Comparison of ENCODE assay signal across 10 cellular contexts in genomic region chr2:180520206-180520605, GRCh38.
A peak's percentile ranks its signal among the peaks of the same experiment; 100 is the strongest.
DNase-seq lines count a peak whose midpoint lies in the region; ATAC-seq and TF ChIP-seq lines count a peak whose summit lies in the region.
"Had no signal": no experiment of that assay in that cellular context is flagged by ENCODE, and none has a peak within 500 bp of the region (broad histone marks: within the 10 kb centered on the region; RNA-seq: fewer than 3 reads in every experiment).

No MANE protein-coding gene starts in this region.

- in situ Hi-C loops in astrocyte of the spinal cord (cut with HindIII; ENCODE audit: low sequenced_read_pairs), result no loop called here

- H3K4me2 ChIP-seq in MM.1S (ENCODE audit: low read depth, low read length), result no peak overlapping the region
- no peak overlapping the region for H3K4me2 ChIP-seq in mesendoderm (ENCODE audit: low read length)

- H2AFZ ChIP-seq in MM.1S (ENCODE audit: low read length), result no peak overlapping the region

- H4K5ac ChIP-seq in mesendoderm (ENCODE audit: low read length), result no peak overlapping the region

- ATAC-seq in heart left ventricle, result no peak
- ATAC-seq: gastrocnemius medialis had no signal

- no peak overlapping the region for H3K9ac ChIP-seq in MM.1S (ENCODE audit: low read length)
- H3K9ac ChIP-seq in mesendoderm (ENCODE audit: low read length), result no peak overlapping the region

- H3K36me3 ChIP-seq in MM.1S (replicated peaks; ENCODE audit: insufficient read depth, low read length), result no peaks in the 10 kb centered on the region
- no peaks in the 10 kb centered on the region for H3K36me3 ChIP-seq in mesendoderm (ENCODE audit: control insufficient read depth, insufficient read depth, low read length)
- no peaks in the 10 kb centered on the region for H3K36me3 ChIP-seq in heart left ventricle
- H3K36me3 ChIP-seq: gastrocnemius medialis had no signal

- H3K23ac ChIP-seq in mesendoderm (ENCODE audit: low read length), result no peak overlapping the region

- no peaks in the 10 kb centered on the region for H3K9me3 ChIP-seq in MM.1S (replicated peaks; ENCODE audit: insufficient read depth, low read length)
- no peaks in the 10 kb centered on the region for H3K9me3 ChIP-seq in heart left ventricle
- H3K9me3 ChIP-seq: gastrocnemius medialis had no signal

- no peak overlapping the region for H2BK120ac ChIP-seq in mesendoderm (ENCODE audit: low read depth, low read length)

- no peak overlapping the region for H3K18ac ChIP-seq in mesendoderm (ENCODE audit: low read length)

- no peak overlapping the region for H2BK5ac ChIP-seq in mesendoderm (ENCODE audit: low read length)

- H3K56ac ChIP-seq in mesendoderm (ENCODE audit: low read length), result no peak overlapping the region

- TF ChIP-seq CTCF in MM.1S (IDR thresholded peaks at IDR 0.05; ENCODE audit: low read length), result peak; percentile 12
- TF ChIP-seq CTCF in astrocyte of the spinal cord (IDR thresholded peaks at IDR 0.05; ENCODE audit: low read depth, low read length), result no peak
- no peak for TF ChIP-seq CTCF in coronary artery (IDR thresholded peaks at IDR 0.05)
- no peak for TF ChIP-seq CTCF in heart left ventricle (IDR thresholded peaks at IDR 0.05)

- H3K4me3 ChIP-seq in MM.1S (ENCODE audit: low read length), result no peak overlapping the region
- H3K4me3 ChIP-seq in astrocyte of the spinal cord (ENCODE audit: low read depth, low read length), result no peak overlapping the region
- H3K4me3 ChIP-seq in mesendoderm (ENCODE audit: low read length), result no peak overlapping the region
- H3K4me3 ChIP-seq in coronary artery, result no peak overlapping the region
- H3K4me3 ChIP-seq in heart left ventricle, result no peak overlapping the region
- H3K4me3 ChIP-seq: gastrocnemius medialis had no signal

- H3F3A ChIP-seq in MM.1S (ENCODE audit: insufficient read depth, low read length), result no peaks in the 10 kb centered on the region

- no peak overlapping the region for H2AK5ac ChIP-seq in mesendoderm (ENCODE audit: low read length)

- no peak overlapping the region for H4K8ac ChIP-seq in mesendoderm (ENCODE audit: low read depth, low read length)

- H3K27me3 ChIP-seq in MM.1S (replicated peaks; ENCODE audit: insufficient read depth, low read length) (no peaks in the 10 kb centered on the region), mesendoderm (ENCODE audit: insufficient read depth, low read length, poor library complexity) (no peaks in the 10 kb centered on the region), heart left ventricle (no peaks in the 10 kb centered on the region)
- H3K27me3 ChIP-seq: gastrocnemius medialis had no signal

- H3K4me1 ChIP-seq in MM.1S (ENCODE audit: low read length) (peaks cover 27% of the 10 kb centered on the region), mesendoderm (ENCODE audit: control insufficient read depth, low read depth, low read length) (peaks cover 4% of the 10 kb centered on the region), heart left ventricle (peaks cover 0 to 5% (median 0%) of the 10 kb centered on the region in 12 donors)
- H3K4me1 ChIP-seq: gastrocnemius medialis had no signal

- peak; percentile 9 for DNase-seq in Daoy (ENCODE audit: low read depth)
- DNase-seq in MM.1S, result peak; percentile 40
- DNase-seq in astrocyte of the spinal cord (ENCODE audit: low read depth, low spot score), result peak; percentile 23
- peak; percentile 35 for DNase-seq in mesendoderm
- no peak for DNase-seq in stimulated activated CD4-positive, alpha-beta T cell treated with anti-CD3 and anti-CD28 coated beads, Interleukin-2, amount 100 ng/mL, for 24 hours
- no peak for DNase-seq in coronary artery (ENCODE audit: low spot score)
- no peak for DNase-seq in heart left ventricle
- DNase-seq in NCI-H2196 (lab: John Stamatoyannopoulos, UW; ENCODE audit: unreplicated experiment), result no peak
- DNase-seq: activated CD4-positive, alpha-beta T cell treated with anti-CD3 and anti-CD28 coated beads, Interleukin-2, amount 10 ng/mL, durations not matched to agents 7 days and 5 days; gastrocnemius medialis had no signal

- TF ChIP-seq POLR2A in heart left ventricle (IDR thresholded peaks at IDR 0.05), result no peak

- no peaks in the 10 kb centered on the region for H3K9me2 ChIP-seq in MM.1S (replicated peaks; ENCODE audit: insufficient read depth, low read length)

- no peaks in the 10 kb centered on the region for H3K79me2 ChIP-seq in MM.1S (ENCODE audit: low read length)
- H3K79me2 ChIP-seq in mesendoderm (ENCODE audit: control insufficient read depth, insufficient read depth, low read length), result no peaks in the 10 kb centered on the region

- H4K20me1 ChIP-seq in MM.1S (ENCODE audit: insufficient read depth, low read length), result no peaks in the 10 kb centered on the region

- H3K4ac ChIP-seq in mesendoderm (ENCODE audit: low read depth, low read length), result no peak overlapping the region

- no peak overlapping the region for H3K27ac ChIP-seq in MM.1S (ENCODE audit: low read length)
- H3K27ac ChIP-seq in mesendoderm (ENCODE audit: low read depth, low read length), result no peak overlapping the region
- no peak overlapping the region for H3K27ac ChIP-seq in coronary artery
- no peak overlapping the region for H3K27ac ChIP-seq in heart left ventricle
- H3K27ac ChIP-seq: gastrocnemius medialis had no signal

- no peaks in the 10 kb centered on the region for H3K79me1 ChIP-seq in mesendoderm (ENCODE audit: low read length)

- intact Hi-C loops in heart left ventricle (cut with DNase I), result loop anchor here in 1 of 10 donors (10.0 kb wide), 1 partner anchor 1075 kb away; no protein-coding TSS in a partner anchor

- no peak overlapping the region for H2BK15ac ChIP-seq in mesendoderm (replicated peaks; ENCODE audit: low read depth)

Comparison
In these comparisons a context has a peak if more than half of its experiments do, and no peak if none do; other contexts are left out.
1. DNase-seq: peak in Daoy (single experiment), MM.1S (single experiment), astrocyte of the spinal cord (single experiment) and mesendoderm (single experiment); none in stimulated activated CD4-positive, alpha-beta T cell treated with anti-CD3 and anti-CD28 coated beads, Interleukin-2, amount 100 ng/mL, for 24 hours (0 of 2), coronary artery (single experiment), heart left ventricle (0 of 5) and NCI-H2196 (single experiment).